In genomic region chr2:163594572-163594971, GRCh38 we compare ENCODE assay signal across 19 cellular contexts.
DNase-seq lines count a peak whose midpoint lies in the region; ATAC-seq and TF ChIP-seq lines count a peak whose summit lies in the region.
"Had no signal": no experiment of that assay in that cellular context is flagged by ENCODE, and none has a peak within 500 bp of the region (broad histone marks: within the 10 kb centered on the region; RNA-seq: fewer than 3 reads in every experiment).

No MANE protein-coding gene starts in this region.

- H3K9ac ChIP-seq in SK-N-SH = no peak overlapping the region
- H3K9ac ChIP-seq in SK-N-MC (ENCODE audit: insufficient read length) = no peak overlapping the region
- no peak overlapping the region for H3K9ac ChIP-seq in neural cell (ENCODE audit: low read length)

- no peak overlapping the region for H2AFZ ChIP-seq in SK-N-SH (ENCODE audit: low read depth)
- H2AFZ ChIP-seq in neural cell (ENCODE audit: low read depth, low read length) = no peak overlapping the region
- H2AFZ ChIP-seq: PC-9 had no signal

- no peak overlapping the region for H3K27ac Mint-ChIP-seq in WTC11

- no peaks in the 10 kb centered on the region for H3K9me3 ChIP-seq in SK-N-SH
- H3K9me3 ChIP-seq in SK-N-MC (ENCODE audit: low read depth, low read length) = no peaks in the 10 kb centered on the region
- no peaks in the 10 kb centered on the region for H3K9me3 ChIP-seq in neural cell (ENCODE audit: low read length)
- H3K9me3 ChIP-seq: SJCRH30 had no signal

- no peaks in the 10 kb centered on the region for H3K36me3 Mint-ChIP-seq in WTC11

- TF ChIP-seq RAD21 in SK-N-SH (IDR thresholded peaks at IDR 0.05; ENCODE audit: low read length) = no peak
- TF ChIP-seq RAD21 in neural cell (conservative IDR thresholded peaks at IDR 0.05) = no peak

- H3K27me3 ChIP-seq in SK-N-SH (ENCODE audit: insufficient read depth) (no peaks in the 10 kb centered on the region), neural cell (ENCODE audit: insufficient read depth, low read depth, low read length) (no peaks in the 10 kb centered on the region)
- H3K27me3 ChIP-seq: SJCRH30 had no signal

- CTCF ChIA-PET in SK-N-SH (lab: Yijun Ruan, JAX) = interaction anchor here (1.0 to 1.2 kb wide), 2 partner anchors 16 to 30 kb away, joined by 4 to 5 read pairs; no protein-coding TSS in a partner anchor
- CTCF ChIA-PET in WTC11 (lab: Charles Lee) = interaction anchor here (1.8 to 3.6 kb wide), 2 partner anchors 16 to 284 kb away, joined by 12 to 14 read pairs; no protein-coding TSS in a partner anchor

- 91% methylated on average over 3 of the region's 3 CpGs for WGBS in SK-N-SH (ENCODE audit: low lambda C conversion rate)

- TF ChIP-seq CTCF in SK-N-SH (IDR thresholded peaks at IDR 0.05) = no peak
- no peak for TF ChIP-seq CTCF in neural cell (IDR thresholded peaks at IDR 0.05; ENCODE audit: poor library complexity, severe bottlenecking)
- no peak for TF ChIP-seq CTCF in WTC11 (IDR thresholded peaks at IDR 0.05)

- no peaks in the 10 kb centered on the region for H3K9me3 Mint-ChIP-seq in WTC11

- H3K4me1 ChIP-seq in SK-N-SH (ENCODE audit: control insufficient read depth in 1 of 2, insufficient read depth in 2 of 2, low read depth in 1 of 2, low read length in 1 of 2) = peaks cover 0 to 8% of the 10 kb centered on the region in 2 experiments; a peak in 2 of 4 replicates
- H3K4me1 ChIP-seq: SJCRH30 had no signal

- H3K4me3 ChIP-seq in SK-N-SH (ENCODE audit: low read depth in 2 of 2, low read length in 1 of 2) (no peak overlapping the region), SK-N-MC (peak overlapping the region; percentile 5; the same call in 1 of the 2 replicates), neural cell (ENCODE audit: low read length) (peak overlapping the region; percentile 43)
- H3K4me3 ChIP-seq: PC-9, SJCRH30 had no signal

- ATAC-seq in SK-N-SH treated with all-trans-retinoic acid at 6 μM for 48 hours (peak; percentile 56; the same call in 2 of the 3 replicates), WTC11 (no peak)
- ATAC-seq: Right ventricle myocardium inferior had no signal

- peaks cover 49% of the 10 kb centered on the region for H3K4me1 Mint-ChIP-seq in WTC11

- H3K36me3 ChIP-seq in SK-N-SH (replicated peaks in 1 of 2; ENCODE audit: control insufficient read depth in 1 of 2, insufficient read depth in 2 of 2, low read length in 1 of 2) = no peaks in the 10 kb centered on the region
- no peaks in the 10 kb centered on the region for H3K36me3 ChIP-seq in SK-N-MC (ENCODE audit: insufficient read depth, low read length)
- no peaks in the 10 kb centered on the region for H3K36me3 ChIP-seq in neural cell (ENCODE audit: insufficient read depth, low read length)
- H3K36me3 ChIP-seq: SJCRH30 had no signal

- no peaks in the 10 kb centered on the region for H3F3A ChIP-seq in SK-N-SH (replicated peaks; ENCODE audit: insufficient read depth)
- peaks cover 13% of the 10 kb centered on the region for H3F3A ChIP-seq in neural cell (ENCODE audit: insufficient read depth, low read length, poor library complexity, severe bottlenecking)

- no peak for TF ChIP-seq EP300 in SK-N-SH (IDR thresholded peaks at IDR 0.05; ENCODE audit: borderline replicate concordance in 1 of 2, low read depth in 1 of 2, low read length in 1 of 2)
- no peak for TF ChIP-seq EP300 in neural cell (conservative IDR thresholded peaks at IDR 0.05; ENCODE audit: poor library complexity, severe bottlenecking)

- H3K27ac ChIP-seq in SK-N-SH (ENCODE audit: low read depth in 2 of 2, low read length in 1 of 2) = no peak overlapping the region
- H3K27ac ChIP-seq in SK-N-MC = no peak overlapping the region
- H3K27ac ChIP-seq in neural cell (ENCODE audit: low read length) = no peak overlapping the region
- H3K27ac ChIP-seq: PC-9, SJCRH30 had no signal

- no peaks in the 10 kb centered on the region for H3K9me2 ChIP-seq in SK-N-SH
- H3K9me2 ChIP-seq in neural cell (ENCODE audit: insufficient read depth, low read length) = no peaks in the 10 kb centered on the region

- no peak for DNase-seq in SK-N-SH
- DNase-seq in SK-N-MC (ENCODE audit: low read depth, low spot score) = no peak
- no peak for DNase-seq in Kasumi-1 (lab: John Stamatoyannopoulos, UW)
- no peak for DNase-seq in WTC11 (ENCODE audit: low spot score)
- DNase-seq in activated effector memory CD4-positive, alpha-beta T cell treated with anti-CD3 and anti-CD28 coated beads, Interleukin-2, amount 50 U/mL, for 16 hours = no peak
- DNase-seq in NCI-H2227 treated with DMSO at 0.1 percent for 48 hours (lab: John Stamatoyannopoulos, UW) = no peak
- DNase-seq: Calu3, DMS79 treated with DMSO at 0.1 percent for 48 hours, GF-D8, NCI-H1092 treated with DMSO at 0.1 percent for 48 hours, NCI-H1436, NCI-H187, NCI-H2081 treated with DMSO at 0.1 percent for 48 hours, NCI-H2171, PC-9, SJCRH30 had no signal

- H3K27me3 Mint-ChIP-seq in WTC11 (ENCODE audit: low read depth) = no peaks in the 10 kb centered on the region

- H4K20me1 ChIP-seq in SK-N-SH (ENCODE audit: insufficient read depth) (no peaks in the 10 kb centered on the region), neural cell (ENCODE audit: insufficient read depth) (no peaks in the 10 kb centered on the region)

- H3K4me3 Mint-ChIP-seq in WTC11 = no peak overlapping the region

- no peak overlapping the region for H3K4me2 ChIP-seq in SK-N-SH
- H3K4me2 ChIP-seq in neural cell (ENCODE audit: low read length) = peak overlapping the region; percentile 10
- H3K4me2 ChIP-seq: PC-9 had no signal

- POLR2A ChIA-PET in SK-N-SH (lab: Yijun Ruan, JAX) = no interaction called here
- POLR2A ChIA-PET in WTC11 (lab: Charles Lee) = interaction anchor here (0.5 to 1.9 kb wide), 2 partner anchors 141 to 733 kb away, joined by 5 to 6 read pairs; partner anchors contain the start of gene FIGN

- H3K79me2 ChIP-seq in SK-N-SH (ENCODE audit: insufficient read depth) = no peaks in the 10 kb centered on the region
- no peaks in the 10 kb centered on the region for H3K79me2 ChIP-seq in neural cell (replicated peaks; ENCODE audit: insufficient read depth, low read length)

TF ChIP-seq in SK-N-SH treated with all-trans-retinoic acid at 6 μM for 48 hours, 23 proteins besides CTCF, POLR2A, EP300 and RAD21:
- TF ChIP-seq ZFP30 (CRISPR knock-in tag; IDR thresholded peaks at IDR 0.05) = no peak
- TF ChIP-seq BACH2 (CRISPR knock-in tag; IDR thresholded peaks at IDR 0.05; ENCODE audit: borderline replicate concordance) = no peak
- no peak for TF ChIP-seq ZFP3 (CRISPR knock-in tag; IDR thresholded peaks at IDR 0.05)
- TF ChIP-seq TOX (CRISPR knock-in tag; IDR thresholded peaks at IDR 0.05; ENCODE audit: borderline replicate concordance) = no peak
- no peak for TF ChIP-seq ARNTL (CRISPR knock-in tag; IDR thresholded peaks at IDR 0.05; ENCODE audit: borderline replicate concordance, low read depth)

TF ChIP-seq in SK-N-SH, 30 proteins besides CTCF, POLR2A, EP300 and RAD21 (continues in another document):
- no peak for TF ChIP-seq RXRA (IDR thresholded peaks at IDR 0.05; ENCODE audit: borderline replicate concordance, low read depth)
- TF ChIP-seq EZH2phosphoT487 (IDR thresholded peaks at IDR 0.05; ENCODE audit: borderline replicate concordance, low read depth) = no peak
- no peak for TF ChIP-seq SIN3A (IDR thresholded peaks at IDR 0.05; ENCODE audit: borderline replicate concordance, low read depth, low read length)
- no peak for TF ChIP-seq GATA2 (CRISPR knock-in tag; IDR thresholded peaks at IDR 0.05)
- no peak for TF ChIP-seq FOXJ3 (CRISPR knock-in tag; IDR thresholded peaks at IDR 0.05)
- no peak for TF ChIP-seq NRF1 (IDR thresholded peaks at IDR 0.05; ENCODE audit: low read depth, low read length)
- no peak for TF ChIP-seq YY1 (IDR thresholded peaks at IDR 0.05; ENCODE audit: low read depth)
- TF ChIP-seq TCF12 (IDR thresholded peaks at IDR 0.05) = no peak
- no peak for TF ChIP-seq ELF1 (IDR thresholded peaks at IDR 0.05)
- TF ChIP-seq MAX (IDR thresholded peaks at IDR 0.05; ENCODE audit: low read depth) = no peak

TF ChIP-seq in neural cell, 6 proteins besides CTCF, POLR2A, EP300 and RAD21 (continues in another document):
- no peak for TF ChIP-seq MXI1 (conservative IDR thresholded peaks at IDR 0.05; ENCODE audit: poor library complexity, severe bottlenecking)
- no peak for TF ChIP-seq SMC3 (conservative IDR thresholded peaks at IDR 0.05; ENCODE audit: poor library complexity)
- no peak for TF ChIP-seq POLR2AphosphoS5 (IDR thresholded peaks at IDR 0.05)
- TF ChIP-seq EZH2 (IDR thresholded peaks at IDR 0.05; ENCODE audit: borderline replicate concordance, insufficient read depth, low read length, poor library complexity, severe bottlenecking) = no peak
- no peak for TF ChIP-seq TAF1 (IDR thresholded peaks at IDR 0.05; ENCODE audit: low read depth)

TF ChIP-seq in WTC11, 78 proteins besides CTCF, POLR2A, EP300 and RAD21 (continues in another document):
- no peak for TF ChIP-seq E2F5 (CRISPR knock-in tag; IDR thresholded peaks at IDR 0.05)
- TF ChIP-seq MAX (CRISPR knock-in tag; IDR thresholded peaks at IDR 0.05) = no peak

Comparison
In these comparisons a context has a peak if more than half of its experiments do, and no peak if none do; other contexts are left out.
1. H3K4me3 ChIP-seq: peak in SK-N-MC (single experiment) and neural cell (single experiment); none in SK-N-SH (0 of 2).